ENCODE assay signal across 7 cellular contexts in genomic region chr17:80090164-80090563, GRCh38. TPM values are rescaled to one million over a fixed set of nuclear protein-coding genes. Genes with fewer than 3 reads are reported as not detected.
A peak's percentile ranks its signal among the peaks of the same experiment; 100 is the strongest.
DNase-seq lines count a peak whose midpoint lies in the region; ATAC-seq, FAIRE-seq and TF ChIP-seq lines count a peak whose summit lies in the region.
"Not testable (repeated sequence)": the region's sequence is repeated elsewhere in the genome, so short reads cannot be mapped to it uniquely, and the experiment has no call there.

No MANE protein-coding gene starts in this region.

- intact Hi-C loops in Right ventricle myocardium inferior (cut with DNase I); HepG2 (cut with micrococcal nuclease; ENCODE audit: unreplicated experiment); spleen (cut with DNase I; ENCODE audit: low total_unique reads): not testable (repeated sequence)

- TF ChIP-seq EP300 in HepG2 (IDR thresholded peaks at IDR 0.05; ENCODE audit: low read depth in 2 of 2, low read length in 2 of 2); HepG2 (CRISPR knock-in tag; IDR thresholded peaks at IDR 0.05; ENCODE audit: borderline replicate concordance): not testable (repeated sequence)

- H3K4me1 ChIP-seq in HEK293 (ENCODE audit: control insufficient read depth, insufficient read depth, low read length), result not testable (repeated sequence)
- H3K4me1 ChIP-seq in HepG2 (ENCODE audit: insufficient read depth, low read length), result peaks cover 22% of the 10 kb centered on the region
- peaks cover 0 to 26% (median 4%) of the 10 kb centered on the region in 6 donors for H3K4me1 ChIP-seq in spleen

- not testable (repeated sequence) for H3K4me3 Mint-ChIP-seq in WTC11

- not testable (repeated sequence) for H4K20me1 ChIP-seq in HepG2 (ENCODE audit: insufficient read depth, low read length)

- BruUV-seq in HepG2 (replicated peaks; lab: Mats Ljungman, UMichigan), result not testable (repeated sequence)

- not testable (repeated sequence) for H3K9me3 Mint-ChIP-seq in WTC11

- 75% methylated on average over 44 of the region's 44 CpGs for WGBS in HepG2 (ENCODE audit: low lambda C conversion rate)
- 91 to 96% (median 93%) methylated on average over 33 to 44 of the region's 44 CpGs for WGBS in spleen, 5 donors

- not testable (repeated sequence) for H3K4me2 ChIP-seq in HepG2 (ENCODE audit: low read depth, low read length)

- not testable (repeated sequence) for H3K9ac ChIP-seq in HepG2 (ENCODE audit: insufficient read depth, low read depth, low read length)

- H3K9me3 ChIP-seq in HEK293 (ENCODE audit: control insufficient read depth, insufficient read depth, low read depth, low read length); HepG2 (ENCODE audit: low read length); spleen: not testable (repeated sequence)

- H3K4me3 ChIP-seq in HEK293 (ENCODE audit: low read depth, low read length); bronchial epithelial cell (ENCODE audit: low read depth, low read length); HepG2 (replicated peaks in 1 of 3; ENCODE audit: insufficient read depth in 1 of 3, low read depth in 2 of 3, low read length in 3 of 3); spleen: not testable (repeated sequence)

- not testable (repeated sequence) for H3K27me3 ChIP-seq in bronchial epithelial cell (ENCODE audit: control insufficient read depth, insufficient read depth, low read length)
- H3K27me3 ChIP-seq in HepG2 (ENCODE audit: control insufficient read depth in 1 of 2, insufficient read depth in 2 of 2, low read length in 2 of 2) (peaks cover 9 to 50% of the 10 kb centered on the region in 2 experiments; a peak in 4 of 5 replicates), spleen (replicated peaks in 1 of 7) (peaks cover 0 to 21% (median 0%) of the 10 kb centered on the region in 7 donors)

- H2AFZ ChIP-seq in HepG2 (ENCODE audit: low read length), result not testable (repeated sequence)

- not testable (repeated sequence) for H3K27me3 Mint-ChIP-seq in WTC11 (ENCODE audit: low read depth)

- TF ChIP-seq CTCF in HEK293 (tag by site-specific recombination; IDR thresholded peaks at IDR 0.05); WTC11 (IDR thresholded peaks at IDR 0.05); bronchial epithelial cell (IDR thresholded peaks at IDR 0.05; ENCODE audit: insufficient read depth, low read length, severe bottlenecking); HepG2 (CRISPR knock-in tag; IDR thresholded peaks at IDR 0.05); spleen (IDR thresholded peaks at IDR 0.05 in 8 of 11, conservative IDR thresholded peaks at IDR 0.05 in 3 of 11): not testable (repeated sequence)

- not testable (repeated sequence) for H3K79me2 ChIP-seq in HepG2 (ENCODE audit: insufficient read depth, low read length)

- in situ Hi-C loops in HepG2 (cut with HindIII; ENCODE audit: extremely low pct_ligation_motif_present, low pct_unique_long_range_greater_than_20kb), result not testable (repeated sequence)

- CTCF ChIA-PET in HEK293 (lab: Yijun Ruan, JAX) (interaction anchor here (3.2 to 3.3 kb wide), 2 partner anchors 11 kb away, joined by 22 to 31 read pairs; partner anchors contain the start of gene GAA), WTC11 (lab: Charles Lee) (interaction anchor here (1.4 to 4.7 kb wide), 2 partner anchors 11 to 34 kb away, joined by 6 to 42 read pairs; partner anchors contain the start of gene GAA)
- CTCF ChIA-PET in HepG2 (lab: Yijun Ruan, JAX; ENCODE audit: low intra/inter-chr PET ratio, low total read pairs), result not testable (repeated sequence)

- peak overlapping the region; percentile 69; the same call in 1 of the 2 replicates for H3K27ac Mint-ChIP-seq in WTC11

- FAIRE-seq in bronchial epithelial cell (lab: Jason Lieb, UNC) (peak; percentile 40), urothelium cell line (lab: Jason Lieb, UNC) (peak; percentile 100)
- not testable (repeated sequence) for FAIRE-seq in HepG2 (lab: Jason Lieb, UNC)

- not testable (repeated sequence) for H3K4me1 Mint-ChIP-seq in WTC11

- not testable (repeated sequence) for DNase-seq in WTC11 (ENCODE audit: low spot score); bronchial epithelial cell (ENCODE audit: low read depth); HepG2 (ENCODE audit: low spot score); urothelium cell line (ENCODE audit: low spot score)
- DNase-seq in Right ventricle myocardium inferior (ENCODE audit: missing footprints), result peak; percentile 37
- DNase-seq in spleen, result peak; percentile 16

- H3K27ac ChIP-seq in HEK293 (ENCODE audit: extremely low read depth, low read depth, low read length); HepG2 (ENCODE audit: extremely low read length, insufficient read depth, low read length); spleen: not testable (repeated sequence)

- not testable (repeated sequence) for H3K36me3 Mint-ChIP-seq in WTC11

- TF ChIP-seq POLR2A in HepG2 (IDR thresholded peaks at IDR 0.05; ENCODE audit: insufficient read depth in 1 of 2, low read depth in 2 of 2, low read length in 2 of 2); spleen (IDR thresholded peaks at IDR 0.05): not testable (repeated sequence)

- TF ChIP-seq RAD21 in HepG2 (CRISPR knock-in tag; IDR thresholded peaks at IDR 0.05), result not testable (repeated sequence)

- POLR2A ChIA-PET in HEK293 (lab: Yijun Ruan, JAX), result interaction anchor here (0.6 kb wide), 1 partner anchor 895 kb away, joined by 3 read pairs; no protein-coding TSS in a partner anchor
- POLR2A ChIA-PET in WTC11 (lab: Charles Lee); HepG2 (lab: Yijun Ruan, JAX): not testable (repeated sequence)

- not testable (repeated sequence) for ATAC-seq in WTC11, Right ventricle myocardium inferior, HepG2

- not testable (repeated sequence) for H3K36me3 ChIP-seq in HEK293 (ENCODE audit: control insufficient read depth in 2 of 2, insufficient read depth in 1 of 2, low read length in 2 of 2); bronchial epithelial cell (ENCODE audit: control insufficient read depth, insufficient read depth, low read length); HepG2 (replicated peaks in 1 of 2; ENCODE audit: control insufficient read depth in 1 of 2, insufficient read depth in 2 of 2, low read length in 2 of 2); spleen

RNA-seq across cellular contexts. Expression of gene GAA, which starts 11.2 kb away (rescaled TPM):
- total RNA-seq in WTC11 (2021) (91.6 to 97.7 TPM (median 93.9 TPM) in 3 replicates), bronchial epithelial cell (19.1 and 21.1 TPM in 2 replicates), Right ventricle myocardium inferior (46.0 TPM), HepG2 (2016; rRNA removed; fragmentation: Illumina TruSeq; extraction: Trizol) (13.4 and 36.4 TPM in 2 replicates), spleen (100 to 1,000 TPM in 5 of 7 donors, 10 to 100 TPM in 2; 53.6 to 166 (median 133) TPM)
- total RNA-seq in HepG2 (2016; cell fraction: cytosol; rRNA removed; fragmentation: Illumina TruSeq; extraction: Trizol; ENCODE audit: low read depth), result 13.8 and 16.4 TPM in 2 replicates
- 12.1 and 36.9 TPM in 2 replicates for total RNA-seq in HepG2 (2016; cell fraction: insoluble cytoplasmic fraction; rRNA removed; fragmentation: Illumina TruSeq; extraction: Trizol)
- 20.3 and 20.7 TPM in 2 replicates for total RNA-seq in HepG2 (2016; cell fraction: membrane; rRNA removed; fragmentation: Illumina TruSeq; extraction: Trizol)
- 47.6 and 57.6 TPM in 2 replicates for total RNA-seq in HepG2 (2016; cell fraction: nucleus; rRNA removed; fragmentation: Illumina TruSeq; extraction: Trizol)
- polyA plus RNA-seq in HepG2 (2011; rRNA removed) (21.6 and 23.6 TPM in 2 replicates), spleen (10 to 100 TPM; 22.7 to 53.8 (median 34.3) TPM)
- polyA plus RNA-seq in HepG2 (2011; cell fraction: cytosol; rRNA removed), result 16.3 and 29.8 TPM in 2 replicates
- polyA plus RNA-seq in HepG2 (2011; cell fraction: nucleus; rRNA removed), result 231 and 320 TPM in 2 replicates
- 50.7 and 73.8 TPM in 2 replicates for polyA plus RNA-seq in HepG2 (2012)
- polyA plus RNA-seq in HepG2 (2016; cell fraction: cytosol; fragmentation: Illumina TruSeq; extraction: Trizol; ENCODE audit: low read depth), result 11.3 and 13.9 TPM in 2 replicates
- 16.7 and 22.9 TPM in 2 replicates for polyA plus RNA-seq in HepG2 (2016; cell fraction: insoluble cytoplasmic fraction; fragmentation: Illumina TruSeq; extraction: Trizol; ENCODE audit: low read depth)
- polyA plus RNA-seq in HepG2 (2016; cell fraction: membrane; fragmentation: Illumina TruSeq; extraction: Trizol; ENCODE audit: low read depth), result 13.9 and 14.3 TPM in 2 replicates
- polyA plus RNA-seq in HepG2 (2016; cell fraction: nucleus; fragmentation: Illumina TruSeq; extraction: Trizol; ENCODE audit: insufficient read depth, low read depth), result 136 and 145 TPM in 2 replicates
- 7.2 and 27.1 TPM in 2 replicates for polyA minus RNA-seq in HepG2 (2011; rRNA and poly(A)+ RNA removed; ENCODE audit: low replicate concordance)
- polyA minus RNA-seq in HepG2 (2011; cell fraction: cytosol; rRNA and poly(A)+ RNA removed), result 22.9 and 24.2 TPM in 2 replicates
- 20.3 and 21.2 TPM in 2 replicates for polyA minus RNA-seq in HepG2 (2011; cell fraction: nucleus; rRNA and poly(A)+ RNA removed)

RNA-seq across cellular contexts. Expression of gene CCDC40, which starts 53.7 kb away (rescaled TPM):
- total RNA-seq in WTC11 (2021), result 15.1 to 16.3 TPM (median 15.2 TPM) in 3 replicates
- 0.79 and 1.7 TPM in 2 replicates for total RNA-seq in bronchial epithelial cell
- total RNA-seq in Right ventricle myocardium inferior, result 5.4 TPM
- total RNA-seq in HepG2 (2016; rRNA removed; fragmentation: Illumina TruSeq; extraction: Trizol), result 3.8 and 5.5 TPM in 2 replicates
- 46.8 and 47.3 TPM in 2 replicates for total RNA-seq in HepG2 (2016; cell fraction: cytosol; rRNA removed; fragmentation: Illumina TruSeq; extraction: Trizol; ENCODE audit: low read depth)
- 2.3 and 7.7 TPM in 2 replicates for total RNA-seq in HepG2 (2016; cell fraction: insoluble cytoplasmic fraction; rRNA removed; fragmentation: Illumina TruSeq; extraction: Trizol)
- total RNA-seq in HepG2 (2016; cell fraction: membrane; rRNA removed; fragmentation: Illumina TruSeq; extraction: Trizol), result 11.8 and 13.0 TPM in 2 replicates
- 6.5 and 8.4 TPM in 2 replicates for total RNA-seq in HepG2 (2016; cell fraction: nucleus; rRNA removed; fragmentation: Illumina TruSeq; extraction: Trizol)
- polyA plus RNA-seq in HepG2 (2011; rRNA removed), result 4.1 and 4.8 TPM in 2 replicates
- polyA plus RNA-seq in HepG2 (2011; cell fraction: cytosol; rRNA removed), result 1.4 TPM in 2 replicates
- polyA plus RNA-seq in HepG2 (2011; cell fraction: nucleus; rRNA removed), result 17.6 and 21.2 TPM in 2 replicates
- 2.2 and 4.3 TPM in 2 replicates for polyA plus RNA-seq in HepG2 (2012)
- 0.32 and 0.43 TPM in 2 replicates for polyA plus RNA-seq in HepG2 (2016; cell fraction: cytosol; fragmentation: Illumina TruSeq; extraction: Trizol; ENCODE audit: low read depth)
- polyA plus RNA-seq in HepG2 (2016; cell fraction: insoluble cytoplasmic fraction; fragmentation: Illumina TruSeq; extraction: Trizol; ENCODE audit: low read depth), result 2.2 and 2.4 TPM in 2 replicates
- polyA plus RNA-seq in HepG2 (2016; cell fraction: membrane; fragmentation: Illumina TruSeq; extraction: Trizol; ENCODE audit: low read depth), result 0.74 and 0.84 TPM in 2 replicates
- 19.3 and 21.2 TPM in 2 replicates for polyA plus RNA-seq in HepG2 (2016; cell fraction: nucleus; fragmentation: Illumina TruSeq; extraction: Trizol; ENCODE audit: insufficient read depth, low read depth)
- polyA minus RNA-seq in HepG2 (2011; rRNA and poly(A)+ RNA removed; ENCODE audit: low replicate concordance), result 3.0 and 3.8 TPM in 2 replicates
- 1.8 and 4.1 TPM in 2 replicates for polyA minus RNA-seq in HepG2 (2011; cell fraction: cytosol; rRNA and poly(A)+ RNA removed)
- polyA minus RNA-seq in HepG2 (2011; cell fraction: nucleus; rRNA and poly(A)+ RNA removed), result 7.0 and 8.0 TPM in 2 replicates
- total RNA-seq in spleen, result 1 to 10 TPM; 1.2 to 8.3 (median 3.8) TPM
- under 1 TPM; 0.30 to 0.70 (median 0.64) TPM for polyA plus RNA-seq in spleen

RNA-seq across cellular contexts. Expression of gene TBC1D16, which starts 54.5 kb away (rescaled TPM):
- total RNA-seq in WTC11 (2021) (89.8 to 96.1 TPM (median 90.4 TPM) in 3 replicates), bronchial epithelial cell (23.7 and 33.2 TPM in 2 replicates), Right ventricle myocardium inferior (16.3 TPM), HepG2 (2016; rRNA removed; fragmentation: Illumina TruSeq; extraction: Trizol) (24.7 and 24.9 TPM in 2 replicates), spleen (10 to 100 TPM in 6 of 7 donors, 1 to 10 TPM in 1; 5.6 to 33.6 (median 25.5) TPM)
- total RNA-seq in HepG2 (2016; cell fraction: cytosol; rRNA removed; fragmentation: Illumina TruSeq; extraction: Trizol; ENCODE audit: low read depth), result 4.0 and 5.5 TPM in 2 replicates
- 22.2 and 25.3 TPM in 2 replicates for total RNA-seq in HepG2 (2016; cell fraction: insoluble cytoplasmic fraction; rRNA removed; fragmentation: Illumina TruSeq; extraction: Trizol)
- 15.6 and 15.7 TPM in 2 replicates for total RNA-seq in HepG2 (2016; cell fraction: membrane; rRNA removed; fragmentation: Illumina TruSeq; extraction: Trizol)
- total RNA-seq in HepG2 (2016; cell fraction: nucleus; rRNA removed; fragmentation: Illumina TruSeq; extraction: Trizol), result 18.9 and 20.0 TPM in 2 replicates
- polyA plus RNA-seq in HepG2 (2011; rRNA removed) (14.9 and 18.6 TPM in 2 replicates), spleen (1 to 10 TPM; 1.3 to 5.4 (median 3.0) TPM)
- polyA plus RNA-seq in HepG2 (2011; cell fraction: cytosol; rRNA removed), result 10.0 and 12.5 TPM in 2 replicates
- 35.5 and 43.5 TPM in 2 replicates for polyA plus RNA-seq in HepG2 (2011; cell fraction: nucleus; rRNA removed)
- polyA plus RNA-seq in HepG2 (2012), result 20.5 and 25.8 TPM in 2 replicates
- polyA plus RNA-seq in HepG2 (2016; cell fraction: cytosol; fragmentation: Illumina TruSeq; extraction: Trizol; ENCODE audit: low read depth), result 3.1 and 3.8 TPM in 2 replicates
- 10.7 and 16.1 TPM in 2 replicates for polyA plus RNA-seq in HepG2 (2016; cell fraction: insoluble cytoplasmic fraction; fragmentation: Illumina TruSeq; extraction: Trizol; ENCODE audit: low read depth)
- 8.3 and 8.6 TPM in 2 replicates for polyA plus RNA-seq in HepG2 (2016; cell fraction: membrane; fragmentation: Illumina TruSeq; extraction: Trizol; ENCODE audit: low read depth)
- polyA plus RNA-seq in HepG2 (2016; cell fraction: nucleus; fragmentation: Illumina TruSeq; extraction: Trizol; ENCODE audit: insufficient read depth, low read depth), result 19.8 and 20.3 TPM in 2 replicates
- polyA minus RNA-seq in HepG2 (2011; rRNA and poly(A)+ RNA removed; ENCODE audit: low replicate concordance), result 7.0 and 54.0 TPM in 2 replicates
- 16.7 and 20.3 TPM in 2 replicates for polyA minus RNA-seq in HepG2 (2011; cell fraction: cytosol; rRNA and poly(A)+ RNA removed)
- 27.6 and 28.5 TPM in 2 replicates for polyA minus RNA-seq in HepG2 (2011; cell fraction: nucleus; rRNA and poly(A)+ RNA removed)

RNA-seq across cellular contexts. Expression of gene EIF4A3, which starts 56.8 kb away (rescaled TPM):
- 142 to 160 TPM (median 142 TPM) in 3 replicates for total RNA-seq in WTC11 (2021)
- 101 and 176 TPM in 2 replicates for total RNA-seq in bronchial epithelial cell
- total RNA-seq in Right ventricle myocardium inferior, result 31.3 TPM
- 187 and 239 TPM in 2 replicates for total RNA-seq in HepG2 (2016; rRNA removed; fragmentation: Illumina TruSeq; extraction: Trizol)
- total RNA-seq in HepG2 (2016; cell fraction: cytosol; rRNA removed; fragmentation: Illumina TruSeq; extraction: Trizol; ENCODE audit: low read depth), result 22.3 and 28.3 TPM in 2 replicates
- 185 and 243 TPM in 2 replicates for total RNA-seq in HepG2 (2016; cell fraction: insoluble cytoplasmic fraction; rRNA removed; fragmentation: Illumina TruSeq; extraction: Trizol)
- total RNA-seq in HepG2 (2016; cell fraction: membrane; rRNA removed; fragmentation: Illumina TruSeq; extraction: Trizol), result 36.4 and 40.0 TPM in 2 replicates
- total RNA-seq in HepG2 (2016; cell fraction: nucleus; rRNA removed; fragmentation: Illumina TruSeq; extraction: Trizol), result 83.4 and 83.5 TPM in 2 replicates
- 121 and 145 TPM in 2 replicates for polyA plus RNA-seq in HepG2 (2011; rRNA removed)
- 103 and 117 TPM in 2 replicates for polyA plus RNA-seq in HepG2 (2011; cell fraction: cytosol; rRNA removed)
- 77.0 and 103 TPM in 2 replicates for polyA plus RNA-seq in HepG2 (2011; cell fraction: nucleus; rRNA removed)
- polyA plus RNA-seq in HepG2 (2012), result 104 and 124 TPM in 2 replicates
- 8.3 and 9.0 TPM in 2 replicates for polyA plus RNA-seq in HepG2 (2016; cell fraction: cytosol; fragmentation: Illumina TruSeq; extraction: Trizol; ENCODE audit: low read depth)
- polyA plus RNA-seq in HepG2 (2016; cell fraction: insoluble cytoplasmic fraction; fragmentation: Illumina TruSeq; extraction: Trizol; ENCODE audit: low read depth), result 233 and 236 TPM in 2 replicates
- 19.8 and 20.6 TPM in 2 replicates for polyA plus RNA-seq in HepG2 (2016; cell fraction: membrane; fragmentation: Illumina TruSeq; extraction: Trizol; ENCODE audit: low read depth)
- 120 and 131 TPM in 2 replicates for polyA plus RNA-seq in HepG2 (2016; cell fraction: nucleus; fragmentation: Illumina TruSeq; extraction: Trizol; ENCODE audit: insufficient read depth, low read depth)
- polyA minus RNA-seq in HepG2 (2011; rRNA and poly(A)+ RNA removed; ENCODE audit: low replicate concordance), result 54.2 and 110 TPM in 2 replicates
- polyA minus RNA-seq in HepG2 (2011; cell fraction: cytosol; rRNA and poly(A)+ RNA removed), result 55.3 and 55.4 TPM in 2 replicates
- polyA minus RNA-seq in HepG2 (2011; cell fraction: nucleus; rRNA and poly(A)+ RNA removed), result 61.8 and 65.1 TPM in 2 replicates
- total RNA-seq in spleen, result 10 to 100 TPM; 51.1 to 79.5 (median 67.7) TPM
- polyA plus RNA-seq in spleen, result 10 to 100 TPM; 37.3 to 61.5 (median 57.5) TPM
